In the genomic region with DNA sequence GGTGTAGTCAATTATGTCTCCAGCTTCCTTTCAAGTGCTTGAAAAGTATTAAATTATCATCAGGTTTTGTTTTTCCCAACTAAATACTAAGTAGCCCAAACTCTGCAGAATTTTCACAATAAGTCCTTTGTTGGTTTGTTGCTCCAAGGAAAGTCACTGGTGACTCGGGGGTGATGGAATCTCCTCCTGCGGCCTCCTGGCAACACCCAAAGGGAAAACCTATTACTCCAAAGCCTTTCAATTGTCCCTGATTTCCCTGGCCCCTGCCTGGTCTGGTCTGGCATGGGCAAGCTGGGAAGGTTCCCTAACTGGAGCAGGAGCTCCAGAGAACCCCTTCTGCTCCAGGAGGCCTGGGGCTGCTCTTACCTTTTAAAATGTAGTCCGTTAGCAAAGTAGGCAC, we compare ENCODE assay signal across 1 cellular context.
TF ChIP-seq lines count a peak whose summit lies in the region.

No MANE protein-coding gene starts in this region.

TF ChIP-seq in K562, 482 proteins besides CTCF, POLR2A, EP300 and RAD21 (continued from another document):
- no peak for TF ChIP-seq ZNF561 (CRISPR knock-in tag; conservative IDR thresholded peaks at IDR 0.05)
- TF ChIP-seq, protein P1, sequence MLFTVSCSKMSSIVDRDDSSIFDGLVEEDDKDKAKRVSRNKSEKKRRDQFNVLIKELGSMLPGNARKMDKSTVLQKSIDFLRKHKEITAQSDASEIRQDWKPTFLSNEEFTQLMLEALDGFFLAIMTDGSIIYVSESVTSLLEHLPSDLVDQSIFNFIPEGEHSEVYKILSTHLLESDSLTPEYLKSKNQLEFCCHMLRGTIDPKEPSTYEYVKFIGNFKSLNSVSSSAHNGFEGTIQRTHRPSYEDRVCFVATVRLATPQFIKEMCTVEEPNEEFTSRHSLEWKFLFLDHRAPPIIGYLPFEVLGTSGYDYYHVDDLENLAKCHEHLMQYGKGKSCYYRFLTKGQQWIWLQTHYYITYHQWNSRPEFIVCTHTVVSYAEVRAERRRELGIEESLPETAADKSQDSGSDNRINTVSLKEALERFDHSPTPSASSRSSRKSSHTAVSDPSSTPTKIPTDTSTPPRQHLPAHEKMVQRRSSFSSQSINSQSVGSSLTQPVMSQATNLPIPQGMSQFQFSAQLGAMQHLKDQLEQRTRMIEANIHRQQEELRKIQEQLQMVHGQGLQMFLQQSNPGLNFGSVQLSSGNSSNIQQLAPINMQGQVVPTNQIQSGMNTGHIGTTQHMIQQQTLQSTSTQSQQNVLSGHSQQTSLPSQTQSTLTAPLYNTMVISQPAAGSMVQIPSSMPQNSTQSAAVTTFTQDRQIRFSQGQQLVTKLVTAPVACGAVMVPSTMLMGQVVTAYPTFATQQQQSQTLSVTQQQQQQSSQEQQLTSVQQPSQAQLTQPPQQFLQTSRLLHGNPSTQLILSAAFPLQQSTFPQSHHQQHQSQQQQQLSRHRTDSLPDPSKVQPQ (CRISPR knock-in tag; IDR thresholded peaks at IDR 0.05; ENCODE audit: borderline replicate concordance), result no peak
- TF ChIP-seq SMAD2 (IDR thresholded peaks at IDR 0.05; ENCODE audit: low read depth, low read length), result no peak
- no peak for TF ChIP-seq XRCC4 (IDR thresholded peaks at IDR 0.05; ENCODE audit: extremely low read depth, insufficient read depth, insufficient read length)
- TF ChIP-seq USF1 (CRISPR knock-in tag; IDR thresholded peaks at IDR 0.05), result no peak
- no peak for TF ChIP-seq ZNF311 (CRISPR knock-in tag; IDR thresholded peaks at IDR 0.05)
- no peak for TF ChIP-seq DMBX1 (CRISPR knock-in tag; IDR thresholded peaks at IDR 0.05; ENCODE audit: borderline replicate concordance)
- no peak for TF ChIP-seq NR0B1 (IDR thresholded peaks at IDR 0.05; ENCODE audit: partially characterized antibody)
- no peak for TF ChIP-seq ZNF778 (CRISPR knock-in tag; IDR thresholded peaks at IDR 0.05)
- TF ChIP-seq ELK3 (CRISPR knock-in tag; IDR thresholded peaks at IDR 0.05), result no peak
- no peak for TF ChIP-seq KDM2B (CRISPR knock-in tag; IDR thresholded peaks at IDR 0.05)
- no peak for TF ChIP-seq RHOXF2B (CRISPR knock-in tag; conservative IDR thresholded peaks at IDR 0.05)
- TF ChIP-seq VEZF1 (CRISPR knock-in tag; IDR thresholded peaks at IDR 0.05), result no peak
TF ChIP-seq in K562: peak in this region for 0.
